16 cellular contexts compared by ENCODE assay signal in the genomic region with DNA sequence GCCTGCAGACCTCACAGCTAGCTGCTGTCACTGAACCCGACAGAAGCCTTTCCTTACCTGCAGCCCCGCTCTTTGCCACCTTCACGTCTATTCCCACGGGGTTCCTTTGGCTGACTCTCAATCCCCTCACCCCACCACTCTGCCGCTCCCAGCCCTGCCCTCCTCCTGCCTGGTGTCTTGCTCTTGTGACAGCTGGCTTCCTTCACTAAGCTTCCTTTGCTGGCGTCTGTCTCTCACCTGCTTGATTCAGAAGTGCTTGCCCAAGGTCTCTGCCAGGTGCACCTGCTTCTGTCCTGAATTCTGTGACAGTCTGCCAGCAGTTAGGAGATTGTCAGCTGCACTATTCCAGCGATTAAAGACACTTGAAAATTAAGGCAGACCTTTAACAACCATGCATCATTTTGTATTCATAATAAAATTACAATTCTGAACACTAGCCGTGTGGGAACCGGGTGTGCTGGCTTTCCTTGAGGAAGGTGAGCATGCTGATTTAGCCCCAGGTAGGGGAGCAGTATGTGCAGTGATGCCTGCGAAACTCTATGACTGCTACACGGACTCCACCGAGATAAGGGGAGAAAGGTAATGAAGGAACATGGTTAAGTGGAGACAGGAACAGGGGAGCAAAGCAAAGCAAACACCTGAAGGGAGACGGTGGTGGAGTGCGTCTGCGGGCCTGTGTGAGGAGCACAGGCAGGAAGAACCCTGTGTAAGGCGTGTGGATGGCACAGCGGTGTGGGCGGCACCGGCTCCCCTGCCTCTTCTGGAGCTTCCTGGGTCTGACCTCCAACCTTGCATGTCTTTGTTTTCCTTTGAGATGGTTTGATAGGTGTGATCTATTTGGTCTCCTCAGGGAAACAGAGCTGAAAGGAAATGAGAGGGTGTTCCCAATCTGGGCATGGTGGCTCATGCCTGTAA.
A peak's percentile ranks its signal among the peaks of the same experiment; 100 is the strongest.
DNase-seq lines count a peak whose midpoint lies in the region; ATAC-seq and TF ChIP-seq lines count a peak whose summit lies in the region.
"Had no signal": no experiment of that assay in that cellular context is flagged by ENCODE, and none has a peak within 500 bp of the region (broad histone marks: within the 10 kb centered on the region; RNA-seq: fewer than 3 reads in every experiment).

No MANE protein-coding gene starts in this region.

- peak overlapping the region; percentile 53 for H3K27ac Mint-ChIP-seq in nephron progenitor cell
- H3K27ac Mint-ChIP-seq: activated CD4-positive, alpha-beta memory T cell treated with anti-CD3 and anti-CD28 coated beads, Interleukin-2, amount 10 ng/mL, durations not matched to agents 7 days and 5 days; activated T-helper 1 cell treated with anti-CD3 and anti-CD28 coated beads, Interleukin-12 subunit alpha, Interleukin-12 subunit beta, Interleukin-2, Interleukin-4 antibody, amounts not matched to agents 30 ng/mL and 10 ng/mL and 1 ng/mL, durations not matched to agents 14 hours and 24 hours and 36 hours had no signal

- ATAC-seq in GM21367 (IDR thresholded peaks at IDR 0.05; ENCODE audit: unreplicated experiment) = no peak
- ATAC-seq: effector memory CD8-positive, alpha-beta T cell had no signal

- DNase-seq in DMS53 (lab: John Stamatoyannopoulos, UW) (peak; percentile 79), NCI-H1436 treated with DMSO at 0.1 percent for 48 hours (lab: John Stamatoyannopoulos, UW) (peak; percentile 13), NCI-H510A treated with DMSO at 0.1 percent for 48 hours (lab: John Stamatoyannopoulos, UW) (peak; percentile 78), nephron progenitor cell (no peak), DMS114 treated with DMSO at 0.1 percent for 48 hours (lab: John Stamatoyannopoulos, UW; ENCODE audit: unreplicated experiment) (no peak), foreskin fibroblast (no peak)
- DNase-seq: activated CD4-positive, alpha-beta memory T cell treated with anti-CD3 and anti-CD28 coated beads, Interleukin-2, amount 10 ng/mL, durations not matched to agents 7 days and 5 days; central memory CD4-positive, alpha-beta T cell; effector memory CD8-positive, alpha-beta T cell; hypothalamus; MM.1S; NCI-H526; stimulated activated CD4-positive, alpha-beta T cell treated with anti-CD3 and anti-CD28 coated beads, Interleukin-2, amount 100 ng/mL, for 48 hours; testis had no signal

- H3K9me3 Mint-ChIP-seq in nephron progenitor cell = no peaks in the 10 kb centered on the region
- H3K9me3 Mint-ChIP-seq: activated CD4-positive, alpha-beta memory T cell treated with anti-CD3 and anti-CD28 coated beads, Interleukin-2, amount 10 ng/mL, durations not matched to agents 7 days and 5 days; activated T-helper 1 cell treated with anti-CD3 and anti-CD28 coated beads, Interleukin-12 subunit alpha, Interleukin-12 subunit beta, Interleukin-2, Interleukin-4 antibody, amounts not matched to agents 30 ng/mL and 10 ng/mL and 1 ng/mL, durations not matched to agents 14 hours and 24 hours and 36 hours; effector memory CD8-positive, alpha-beta T cell had no signal

- H3K4me3 ChIP-seq in foreskin fibroblast (ENCODE audit: low read depth in 1 of 2, low read length in 2 of 2) = no peak overlapping the region
- H3K4me3 ChIP-seq: testis had no signal

- TF ChIP-seq CTCF in nephron progenitor cell (IDR thresholded peaks at IDR 0.05) (no peak), foreskin fibroblast (IDR thresholded peaks at IDR 0.05; ENCODE audit: low read depth, low read length) (no peak)

- H3K4me3 Mint-ChIP-seq in nephron progenitor cell = no peak overlapping the region
- H3K4me3 Mint-ChIP-seq: activated CD4-positive, alpha-beta memory T cell treated with anti-CD3 and anti-CD28 coated beads, Interleukin-2, amount 10 ng/mL, durations not matched to agents 7 days and 5 days; activated T-helper 1 cell treated with anti-CD3 and anti-CD28 coated beads, Interleukin-12 subunit alpha, Interleukin-12 subunit beta, Interleukin-2, Interleukin-4 antibody, amounts not matched to agents 30 ng/mL and 10 ng/mL and 1 ng/mL, durations not matched to agents 14 hours and 24 hours and 36 hours; effector memory CD8-positive, alpha-beta T cell had no signal

- peaks cover 88% of the 10 kb centered on the region for H3K36me3 Mint-ChIP-seq in nephron progenitor cell (ENCODE audit: low read depth)

- H3K27me3 Mint-ChIP-seq in nephron progenitor cell (ENCODE audit: low read depth, poor library complexity) = no peaks in the 10 kb centered on the region
- H3K27me3 Mint-ChIP-seq: activated CD4-positive, alpha-beta memory T cell treated with anti-CD3 and anti-CD28 coated beads, Interleukin-2, amount 10 ng/mL, durations not matched to agents 7 days and 5 days; effector memory CD8-positive, alpha-beta T cell had no signal

- peaks cover 11% of the 10 kb centered on the region for H3K4me1 Mint-ChIP-seq in nephron progenitor cell
- H3K4me1 Mint-ChIP-seq: activated CD4-positive, alpha-beta memory T cell treated with anti-CD3 and anti-CD28 coated beads, Interleukin-2, amount 10 ng/mL, durations not matched to agents 7 days and 5 days had no signal

Comparison
In these comparisons a context has a peak if more than half of its experiments do, and no peak if none do; other contexts are left out.
1. DNase-seq: peak in DMS53 (single experiment), NCI-H1436 treated with DMSO at 0.1 percent for 48 hours (single experiment) and NCI-H510A treated with DMSO at 0.1 percent for 48 hours (single experiment); none in nephron progenitor cell (single experiment), DMS114 treated with DMSO at 0.1 percent for 48 hours (single experiment) and foreskin fibroblast (0 of 2).